ENCODE assay signal across 18 cellular contexts in the genomic region with DNA sequence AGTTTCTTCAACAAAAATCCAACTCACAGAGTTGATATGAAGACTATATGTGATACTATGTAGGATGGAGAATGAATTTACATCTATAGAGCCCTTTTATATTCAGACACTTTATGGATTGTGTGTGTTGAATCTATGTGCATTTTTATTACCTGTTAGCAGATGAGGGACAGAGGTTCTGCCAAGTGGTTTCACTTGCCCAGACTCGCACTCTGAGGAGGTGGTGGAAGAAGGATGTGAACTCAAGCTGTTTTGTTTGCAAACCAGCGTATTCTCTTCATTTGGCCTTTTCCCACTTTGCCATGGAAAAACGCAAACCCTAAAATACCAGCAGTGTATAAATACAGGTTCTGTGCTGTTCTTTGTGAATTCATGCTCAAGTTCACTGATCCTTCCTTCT.
DNase-seq lines count a peak whose midpoint lies in the region; ATAC-seq and TF ChIP-seq lines count a peak whose summit lies in the region.
"Had no signal": no experiment of that assay in that cellular context is flagged by ENCODE, and none has a peak within 500 bp of the region (broad histone marks: within the 10 kb centered on the region; RNA-seq: fewer than 3 reads in every experiment).

No MANE protein-coding gene starts in this region.

- BruUV-seq in mammary epithelial cell (replicated peaks; lab: Mats Ljungman, UMichigan): no TSS peak

- intact Hi-C loops in mammary epithelial cell (cut with micrococcal nuclease): no loop called here
- intact Hi-C loops in left colon (cut with DNase I, micrococcal nuclease): no loop called here
- intact Hi-C loops in tibial artery (cut with DNase I; ENCODE audit: low total_unique reads): no loop called here

- H3K9me3 ChIP-seq in mammary epithelial cell (replicated peaks; ENCODE audit: insufficient read depth, low read length) (no peaks in the 10 kb centered on the region), tibial artery (no peaks in the 10 kb centered on the region)
- H3K9me3 ChIP-seq: Caco-2, HAP-1 had no signal

- TF ChIP-seq CTCF in mammary epithelial cell (conservative IDR thresholded peaks at IDR 0.05 in 1 of 2, IDR thresholded peaks at IDR 0.05 in 1 of 2; ENCODE audit: extremely low read depth in 1 of 2, insufficient read depth in 1 of 2, low read depth in 1 of 2, low read length in 2 of 2) (no peak), tibial artery (IDR thresholded peaks at IDR 0.05) (no peak)

- H3K36me3 ChIP-seq in mammary epithelial cell (ENCODE audit: insufficient read depth, low read length) (no peaks in the 10 kb centered on the region), tibial artery (no peaks in the 10 kb centered on the region)
- H3K36me3 ChIP-seq: BLaER1, HAP-1 had no signal

- peaks cover 33% of the 10 kb centered on the region for H3K4me1 ChIP-seq in mammary epithelial cell (ENCODE audit: insufficient read depth, low read length)
- no peaks in the 10 kb centered on the region for H3K4me1 ChIP-seq in tibial artery
- H3K4me1 ChIP-seq: BLaER1, HAP-1 had no signal

- 0% methylated on average over 3 of the region's 3 CpGs for WGBS in mammary epithelial cell (ENCODE audit: low coverage, missing lambda C conversion rate)

- H3K27ac ChIP-seq in mammary epithelial cell (ENCODE audit: insufficient read depth, low read depth, low read length): peak overlapping the region; percentile 32
- H3K27ac ChIP-seq in epithelial cell of prostate: peak overlapping the region; percentile 70
- no peak overlapping the region for H3K27ac ChIP-seq in tibial artery
- H3K27ac ChIP-seq: 22Rv1, BLaER1, C4-2B had no signal

- no peak overlapping the region for H3K9ac ChIP-seq in mammary epithelial cell (ENCODE audit: insufficient read depth, low read length)
- H3K9ac ChIP-seq: BLaER1 had no signal

- peak overlapping the region; percentile 84 for H3K4me2 ChIP-seq in mammary epithelial cell (ENCODE audit: insufficient read depth, low read depth, low read length)
- H3K4me2 ChIP-seq: BLaER1 had no signal

- ATAC-seq in left colon (no peak), HG03457 (IDR thresholded peaks at IDR 0.05; ENCODE audit: unreplicated experiment) (no peak)
- ATAC-seq: CD8-positive, alpha-beta T cell had no signal

- H3K27me3 ChIP-seq in mammary epithelial cell (ENCODE audit: insufficient read depth, low read length) (no peaks in the 10 kb centered on the region), tibial artery (no peaks in the 10 kb centered on the region)
- H3K27me3 ChIP-seq: BLaER1 had no signal

- DNase-seq in DMS 273 (lab: John Stamatoyannopoulos, UW; ENCODE audit: unreplicated experiment): peak; percentile 12
- DNase-seq in DMS 273 treated with DMSO at 0.1 percent for 48 hours (lab: John Stamatoyannopoulos, UW): no peak
- peak; percentile 54 for DNase-seq in mammary epithelial cell
- no peak for DNase-seq in epithelial cell of prostate (ENCODE audit: low read depth, low spot score)
- no peak for DNase-seq in left colon
- no peak for DNase-seq in tibial artery
- DNase-seq: Caco-2; CD4-positive, CD25-positive, alpha-beta regulatory T cell; CD8-positive, alpha-beta T cell; DMS79 treated with DMSO at 0.1 percent for 48 hours; GF-D8; GOT3; HFFc6 had no signal

- H3K4me3 ChIP-seq in mammary epithelial cell (replicated peaks in 1 of 3; ENCODE audit: insufficient read depth in 1 of 3, low read depth in 2 of 3, low read length in 3 of 3): peak overlapping the region in 1 of 3 experiments; percentile 20
- H3K4me3 ChIP-seq in tibial artery: no peak overlapping the region
- H3K4me3 ChIP-seq: BLaER1, HAP-1 had no signal

- CTCF ChIA-PET in mammary epithelial cell (lab: Charles Lee; ENCODE audit: low non-redundant PET): interaction anchor here (0.5 kb wide), 1 partner anchor 552 kb away, joined by 3 read pairs; no protein-coding TSS in a partner anchor

- dilution Hi-C loops in mammary epithelial cell (cut with HindIII; ENCODE audit: low sequenced_read_pairs): no loop called here

- peak overlapping the region; percentile 79 for H2AFZ ChIP-seq in mammary epithelial cell (ENCODE audit: low read depth, low read length)

- in situ Hi-C loops in mammary epithelial cell (cut with MboI; ENCODE audit: low sequenced_read_pairs in 2 of 2): no loop called here

- no peaks in the 10 kb centered on the region for H4K20me1 ChIP-seq in mammary epithelial cell (ENCODE audit: insufficient read depth, low read length)
- H4K20me1 ChIP-seq: BLaER1 had no signal

- no peaks in the 10 kb centered on the region for H3K79me2 ChIP-seq in mammary epithelial cell (ENCODE audit: insufficient read depth, low read length)

Comparison
In these comparisons a context has a peak if more than half of its experiments do, and no peak if none do; other contexts are left out.
1. DNase-seq: peak in DMS 273 (single experiment) and mammary epithelial cell (single experiment); none in DMS 273 treated with DMSO at 0.1 percent for 48 hours (single experiment), epithelial cell of prostate (single experiment), left colon (0 of 2) and tibial artery (0 of 2).
2. H3K27ac ChIP-seq: peak in mammary epithelial cell (single experiment) and epithelial cell of prostate (single experiment); none in tibial artery (0 of 2).